9 cellular contexts compared by ENCODE assay signal in genomic region chr14:68520637-68521556, GRCh38.
DNase-seq lines count a peak whose midpoint lies in the region; ATAC-seq and TF ChIP-seq lines count a peak whose summit lies in the region.
"Had no signal": no experiment of that assay in that cellular context is flagged by ENCODE, and none has a peak within 500 bp of the region (broad histone marks: within the 10 kb centered on the region; RNA-seq: fewer than 3 reads in every experiment).

No MANE protein-coding gene starts in this region.

- H3K36me3 Mint-ChIP-seq in activated CD4-positive, alpha-beta T cell treated with anti-CD3 and anti-CD28 coated beads for 36 hours (ENCODE audit: low read depth) = no peaks in the 10 kb centered on the region
- no peaks in the 10 kb centered on the region for H3K36me3 Mint-ChIP-seq in activated CD4-positive, alpha-beta T cell treated with anti-CD3 and anti-CD28 coated beads, Interleukin-2, amount 10 ng/mL, durations not matched to agents 7 days and 5 days (ENCODE audit: low read depth)

- peak overlapping the region; percentile 7 for H3K4me2 ChIP-seq in mammary epithelial cell (ENCODE audit: insufficient read depth, low read depth, low read length)

- TF ChIP-seq CTCF in mammary epithelial cell (conservative IDR thresholded peaks at IDR 0.05 in 1 of 2, IDR thresholded peaks at IDR 0.05 in 1 of 2; ENCODE audit: extremely low read depth in 1 of 2, insufficient read depth in 1 of 2, low read depth in 1 of 2, low read length in 2 of 2) (no peak), uterus (IDR thresholded peaks at IDR 0.05) (no peak), adrenal gland (IDR thresholded peaks at IDR 0.05) (no peak)

- H3K27me3 ChIP-seq in mammary epithelial cell (ENCODE audit: insufficient read depth, low read length) (no peaks in the 10 kb centered on the region), uterus (no peaks in the 10 kb centered on the region), adrenal gland (no peaks in the 10 kb centered on the region)

- peak overlapping the region; percentile 66 for H3K9ac ChIP-seq in mammary epithelial cell (ENCODE audit: insufficient read depth, low read length)

- in situ Hi-C loops in mammary epithelial cell (cut with MboI; ENCODE audit: low sequenced_read_pairs in 2 of 2) = no loop called here

- H3K27me3 Mint-ChIP-seq in activated CD4-positive, alpha-beta T cell treated with anti-CD3 and anti-CD28 coated beads for 36 hours = no peaks in the 10 kb centered on the region
- no peaks in the 10 kb centered on the region for H3K27me3 Mint-ChIP-seq in activated CD4-positive, alpha-beta T cell treated with anti-CD3 and anti-CD28 coated beads, Interleukin-2, amount 10 ng/mL, durations not matched to agents 7 days and 5 days

- intact Hi-C loops in activated CD4-positive, alpha-beta T cell treated with anti-CD3 and anti-CD28 coated beads for 36 hours (cut with DNase I, micrococcal nuclease) = no loop called here
- intact Hi-C loops in mammary epithelial cell (cut with micrococcal nuclease) (loop anchor here (1.0 to 2.0 kb wide), 8 partner anchors 26 to 266 kb away; no protein-coding TSS in a partner anchor), uterus (cut with DNase I; ENCODE audit: low total_unique reads) (no loop called here), adrenal gland (cut with DNase I) (loop anchor here (10.0 kb wide), 1 partner anchor 264 kb away; no protein-coding TSS in a partner anchor)

- DNase-seq in activated CD4-positive, alpha-beta T cell treated with anti-CD3 and anti-CD28 coated beads for 36 hours = no peak
- DNase-seq in activated CD4-positive, alpha-beta T cell treated with anti-CD3 and anti-CD28 coated beads, Interleukin-2, amount 10 ng/mL, durations not matched to agents 7 days and 5 days = no peak
- DNase-seq in mammary epithelial cell = peak; percentile 97
- peak; percentile 79 for DNase-seq in mucosa of gallbladder (ENCODE audit: low spot score)
- no peak for DNase-seq in uterus
- DNase-seq in epidermal melanocyte (ENCODE audit: insufficient read length, low spot score) = no peak
- DNase-seq in adrenal gland = no peak
- DNase-seq: activated CD8-positive, alpha-beta memory T cell treated with anti-CD3 and anti-CD28 coated beads, Interleukin-2, amount 50 U/mL, for 4 hours had no signal

- TSS peak; percentile 95 for BruUV-seq in mammary epithelial cell (replicated peaks; lab: Mats Ljungman, UMichigan)

- H3K27ac ChIP-seq in mammary epithelial cell (ENCODE audit: insufficient read depth, low read depth, low read length) (peak overlapping the region; percentile 96), uterus (peak overlapping the region; percentile 89 to 92), adrenal gland (peak overlapping the region in 2 of 5 donors; percentile 22 to 60)

- POLR2A ChIA-PET in activated CD4-positive, alpha-beta T cell treated with anti-CD3 and anti-CD28 coated beads for 36 hours (lab: Charles Lee) = interaction anchor here (0.6 kb wide), 1 partner anchor 273 kb away, joined by 3 read pairs; no protein-coding TSS in a partner anchor
- POLR2A ChIA-PET in activated CD4-positive, alpha-beta T cell treated with anti-CD3 and anti-CD28 coated beads, Interleukin-2, amount 10 ng/mL, durations not matched to agents 7 days and 5 days (lab: Charles Lee) = no interaction called here

- H4K20me1 ChIP-seq in mammary epithelial cell (ENCODE audit: insufficient read depth, low read length) = no peaks in the 10 kb centered on the region

- H3K9me3 Mint-ChIP-seq in activated CD4-positive, alpha-beta T cell treated with anti-CD3 and anti-CD28 coated beads for 36 hours (ENCODE audit: low read depth) = no peaks in the 10 kb centered on the region
- peaks cover 3% of the 10 kb centered on the region for H3K9me3 Mint-ChIP-seq in activated CD4-positive, alpha-beta T cell treated with anti-CD3 and anti-CD28 coated beads, Interleukin-2, amount 10 ng/mL, durations not matched to agents 7 days and 5 days

- peak; percentile 12 for ATAC-seq in activated CD4-positive, alpha-beta T cell treated with anti-CD3 and anti-CD28 coated beads for 36 hours
- ATAC-seq in SK-N-SH treated with all-trans-retinoic acid at 6 μM for 48 hours = no peak

- H3K9me3 ChIP-seq in mammary epithelial cell (replicated peaks; ENCODE audit: insufficient read depth, low read length) (no peaks in the 10 kb centered on the region), uterus (no peaks in the 10 kb centered on the region), adrenal gland (replicated peaks in 1 of 3) (no peaks in the 10 kb centered on the region)

- H3K4me3 ChIP-seq in mammary epithelial cell (replicated peaks in 1 of 3; ENCODE audit: insufficient read depth in 1 of 3, low read depth in 2 of 3, low read length in 3 of 3) (no peak overlapping the region), uterus (no peak overlapping the region), adrenal gland (no peak overlapping the region)

- WGBS in mammary epithelial cell (ENCODE audit: low coverage, missing lambda C conversion rate) = 2% methylated on average over 5 of the region's 5 CpGs
- 84 to 92% (median 87%) methylated on average over 5 of the region's 5 CpGs for WGBS in adrenal gland, 4 donors

- no peaks in the 10 kb centered on the region for H3K36me3 ChIP-seq in mammary epithelial cell (ENCODE audit: insufficient read depth, low read length)
- no peaks in the 10 kb centered on the region for H3K36me3 ChIP-seq in uterus
- H3K36me3 ChIP-seq in adrenal gland (replicated peaks in 1 of 2) = no peaks in the 10 kb centered on the region

- H3K4me1 ChIP-seq in mammary epithelial cell (ENCODE audit: insufficient read depth, low read length) (peaks cover 44% of the 10 kb centered on the region), uterus (peaks cover 27 to 42% of the 10 kb centered on the region in 2 donors), adrenal gland (replicated peaks in 1 of 2) (peaks cover 3 to 34% of the 10 kb centered on the region in 2 donors)

- TF ChIP-seq POLR2A in uterus (IDR thresholded peaks at IDR 0.05) (no peak), adrenal gland (IDR thresholded peaks at IDR 0.05) (no peak)

- peaks cover 14% of the 10 kb centered on the region for H3K4me1 Mint-ChIP-seq in activated CD4-positive, alpha-beta T cell treated with anti-CD3 and anti-CD28 coated beads for 36 hours
- H3K4me1 Mint-ChIP-seq in activated CD4-positive, alpha-beta T cell treated with anti-CD3 and anti-CD28 coated beads, Interleukin-2, amount 10 ng/mL, durations not matched to agents 7 days and 5 days = peaks cover 6% of the 10 kb centered on the region

- CTCF ChIA-PET in activated CD4-positive, alpha-beta T cell treated with anti-CD3 and anti-CD28 coated beads for 36 hours (lab: Charles Lee) = interaction anchor here (0.8 kb wide), 1 partner anchor 10 kb away, joined by 3 read pairs; no protein-coding TSS in a partner anchor
- CTCF ChIA-PET in activated CD4-positive, alpha-beta T cell treated with anti-CD3 and anti-CD28 coated beads, Interleukin-2, amount 10 ng/mL, durations not matched to agents 7 days and 5 days (lab: Charles Lee) = interaction anchor here (0.5 to 1.8 kb wide), 5 partner anchors 8 to 460 kb away, joined by 3 to 5 read pairs (median 3); no protein-coding TSS in a partner anchor
- CTCF ChIA-PET in mammary epithelial cell (lab: Charles Lee; ENCODE audit: low non-redundant PET) = interaction anchor here (0.6 kb wide), 3 partner anchors 10 to 355 kb away, joined by 3 to 4 read pairs (median 3); no protein-coding TSS in a partner anchor

- no peaks in the 10 kb centered on the region for H3K79me2 ChIP-seq in mammary epithelial cell (ENCODE audit: insufficient read depth, low read length)

- H2AFZ ChIP-seq in mammary epithelial cell (ENCODE audit: low read depth, low read length) = peak overlapping the region; percentile 43

- dilution Hi-C loops in mammary epithelial cell (cut with HindIII; ENCODE audit: low sequenced_read_pairs) = no loop called here

- H3K27ac Mint-ChIP-seq in activated CD4-positive, alpha-beta T cell treated with anti-CD3 and anti-CD28 coated beads for 36 hours = no peak overlapping the region
- no peak overlapping the region for H3K27ac Mint-ChIP-seq in activated CD4-positive, alpha-beta T cell treated with anti-CD3 and anti-CD28 coated beads, Interleukin-2, amount 10 ng/mL, durations not matched to agents 7 days and 5 days

- no peak overlapping the region for H3K4me3 Mint-ChIP-seq in activated CD4-positive, alpha-beta T cell treated with anti-CD3 and anti-CD28 coated beads for 36 hours
- H3K4me3 Mint-ChIP-seq in activated CD4-positive, alpha-beta T cell treated with anti-CD3 and anti-CD28 coated beads, Interleukin-2, amount 10 ng/mL, durations not matched to agents 7 days and 5 days = no peak overlapping the region

TF ChIP-seq in SK-N-SH treated with all-trans-retinoic acid at 6 μM for 48 hours, 23 proteins besides CTCF, POLR2A, EP300 and RAD21 (continues in another document):
- TF ChIP-seq ZNF8 (CRISPR knock-in tag; IDR thresholded peaks at IDR 0.05) (no peak), BACH2 (CRISPR knock-in tag; IDR thresholded peaks at IDR 0.05; ENCODE audit: borderline replicate concordance) (no peak), ESRRG (CRISPR knock-in tag; IDR thresholded peaks at IDR 0.05) (no peak), CSDC2 (CRISPR knock-in tag; IDR thresholded peaks at IDR 0.05) (no peak), PPARA (CRISPR knock-in tag; IDR thresholded peaks at IDR 0.05; ENCODE audit: borderline replicate concordance) (no peak), SNAI2 (CRISPR knock-in tag; IDR thresholded peaks at IDR 0.05) (no peak), TSHZ2 (CRISPR knock-in tag; IDR thresholded peaks at IDR 0.05) (no peak), TOX (CRISPR knock-in tag; IDR thresholded peaks at IDR 0.05; ENCODE audit: borderline replicate concordance) (no peak)

Comparison
In these comparisons a context has a peak if more than half of its experiments do, and no peak if none do; other contexts are left out.
1. DNase-seq: peak in mammary epithelial cell (single experiment) and mucosa of gallbladder (single experiment); none in activated CD4-positive, alpha-beta T cell treated with anti-CD3 and anti-CD28 coated beads for 36 hours (single experiment), activated CD4-positive, alpha-beta T cell treated with anti-CD3 and anti-CD28 coated beads, Interleukin-2, amount 10 ng/mL, durations not matched to agents 7 days and 5 days (single experiment), uterus (0 of 2), epidermal melanocyte (single experiment) and adrenal gland (0 of 7).
2. intact Hi-C loops: an anchor here in mammary epithelial cell (1.0 to 2.0 kb wide) and adrenal gland (10.0 kb wide); none called in activated CD4-positive, alpha-beta T cell treated with anti-CD3 and anti-CD28 coated beads for 36 hours and uterus.